3 cellular contexts compared by ENCODE assay signal in the genomic region with DNA sequence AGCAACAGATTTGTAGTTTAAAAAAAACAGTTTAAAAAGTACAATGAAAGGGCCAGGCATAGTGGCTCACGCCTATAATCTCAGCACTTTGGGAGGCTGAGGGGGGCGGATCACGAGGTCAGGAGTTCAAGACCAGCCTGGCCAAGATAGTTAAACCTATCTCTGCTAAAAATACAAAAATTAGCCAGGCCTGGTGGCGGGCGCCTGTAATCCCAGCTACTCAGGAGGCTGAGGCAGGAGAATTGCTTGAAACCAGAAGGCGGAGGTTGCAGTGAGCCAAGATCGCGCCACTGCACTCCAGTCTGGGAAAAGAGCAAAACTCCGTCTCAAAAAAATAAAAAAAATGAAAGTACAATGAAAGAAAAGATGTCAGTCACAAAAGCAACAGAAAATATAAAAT. TPM values are rescaled to one million over a fixed set of nuclear protein-coding genes. Genes with fewer than 3 reads are reported as not detected.
DNase-seq lines count a peak whose midpoint lies in the region; ATAC-seq, FAIRE-seq and TF ChIP-seq lines count a peak whose summit lies in the region.
"Not testable (repeated sequence)": the region's sequence is repeated elsewhere in the genome, so short reads cannot be mapped to it uniquely, and the experiment has no call there.

No MANE protein-coding gene starts in this region.

- FAIRE-seq in K562 (lab: Jason Lieb, UNC): not testable (repeated sequence)

- H3K9me1 ChIP-seq in K562 (ENCODE audit: control insufficient read depth, insufficient read depth, low read length): not testable (repeated sequence)

- in situ Hi-C loops in K562 (cut with MboI): not testable (repeated sequence)

- H3K4me2 ChIP-seq in K562 (ENCODE audit: insufficient read depth, low read length): not testable (repeated sequence)

- peaks cover 12% of the 10 kb centered on the region for H3K36me3 Mint-ChIP-seq in type B pancreatic cell

- 68% methylated on average over 9 of the region's 9 CpGs for WGBS in K562 (ENCODE audit: insufficient coverage, low coverage, missing lambda C conversion rate)

- TF ChIP-seq POLR2A in K562 (conservative IDR thresholded peaks at IDR 0.05): not testable (repeated sequence)

- TF ChIP-seq CTCF in K562 (IDR thresholded peaks at IDR 0.05 in 2 of 3, conservative IDR thresholded peaks at IDR 0.05 in 1 of 3; ENCODE audit: insufficient read depth in 2 of 3, low read depth in 1 of 3, low read length in 3 of 3): not testable (repeated sequence)
- TF ChIP-seq CTCF in type B pancreatic cell (conservative IDR thresholded peaks at IDR 0.05): peak; percentile 6

- not testable (repeated sequence) for DNase-seq in SK-N-MC (ENCODE audit: low read depth, low spot score); K562 (ENCODE audit: extremely low read depth in 1 of 4, low spot score in 3 of 4); type B pancreatic cell (ENCODE audit: extremely low spot score, unreplicated experiment)

- H3K4me1 Mint-ChIP-seq in type B pancreatic cell (ENCODE audit: unreplicated experiment): peaks cover 18% of the 10 kb centered on the region

- not testable (repeated sequence) for TF ChIP-seq RAD21 in K562 (CRISPR knock-in tag; conservative IDR thresholded peaks at IDR 0.05 in 1 of 2, IDR thresholded peaks at IDR 0.05 in 1 of 2)

- H3K27me3 ChIP-seq in K562 (ENCODE audit: control insufficient read depth in 2 of 2, insufficient read depth in 2 of 2, low read length in 2 of 2): not testable (repeated sequence)

- not testable (repeated sequence) for H3K27me3 Mint-ChIP-seq in type B pancreatic cell

- H3K9me3 Mint-ChIP-seq in type B pancreatic cell: not testable (repeated sequence)

- not testable (repeated sequence) for H3K9ac ChIP-seq in SK-N-MC (ENCODE audit: insufficient read length); K562 (ENCODE audit: insufficient read depth in 1 of 2, low read depth in 2 of 2, low read length in 2 of 2)

- not testable (repeated sequence) for TF ChIP-seq EP300 in K562 (IDR thresholded peaks at IDR 0.05; ENCODE audit: low read length)

- not testable (repeated sequence) for H2AFZ ChIP-seq in K562 (ENCODE audit: low read depth, low read length)

- H3K4me3 Mint-ChIP-seq in type B pancreatic cell: not testable (repeated sequence)

- not testable (repeated sequence) for H3K4me3 ChIP-seq in SK-N-MC, K562

- H3K4me1 ChIP-seq in K562 (replicated peaks in 1 of 2; ENCODE audit: control insufficient read depth in 2 of 2, insufficient read depth in 2 of 2, low read length in 2 of 2): peaks cover 8 to 19% of the 10 kb centered on the region in 2 experiments; a peak in 4 of 5 replicates

- H3K27ac ChIP-seq in SK-N-MC: peak overlapping the region; percentile 45; the same call in 1 of the 2 replicates
- not testable (repeated sequence) for H3K27ac ChIP-seq in K562 (ENCODE audit: extremely low read depth, low read depth, low read length)

- POLR2A ChIA-PET in K562 (lab: Yijun Ruan, JAX): not testable (repeated sequence)

- H3K79me2 ChIP-seq in K562 (ENCODE audit: control insufficient read depth, insufficient read depth, low read length): peaks cover 27% of the 10 kb centered on the region

- BruUV-seq in K562 (replicated peaks; lab: Mats Ljungman, UMichigan): not testable (repeated sequence)

- not testable (repeated sequence) for H3K27ac Mint-ChIP-seq in type B pancreatic cell

- peaks cover 69% of the 10 kb centered on the region for H3K36me3 ChIP-seq in SK-N-MC (ENCODE audit: insufficient read depth, low read length)
- H3K36me3 ChIP-seq in K562 (ENCODE audit: control insufficient read depth, insufficient read depth, low read length): peaks cover 63% of the 10 kb centered on the region

- not testable (repeated sequence) for ATAC-seq in K562

- not testable (repeated sequence) for H4K20me1 ChIP-seq in K562 (replicated peaks; ENCODE audit: control insufficient read depth, insufficient read depth, low read length)

- intact Hi-C loops in K562 (cut with micrococcal nuclease): not testable (repeated sequence)

- not testable (repeated sequence) for H3K9me3 ChIP-seq in SK-N-MC (ENCODE audit: low read depth, low read length); K562 (replicated peaks; ENCODE audit: control insufficient read depth, insufficient read depth, low read depth, low read length)

- CTCF ChIA-PET in K562 (lab: Yijun Ruan, JAX; ENCODE audit: low intra/inter-chr PET ratio): not testable (repeated sequence)

TF ChIP-seq in K562, 482 proteins besides CTCF, POLR2A, EP300 and RAD21:
- peak in 1 of 2 experiments; percentile 53; a peak in 2 of 4 replicates for TF ChIP-seq KDM1A (IDR thresholded peaks at IDR 0.05)
- peak; percentile 16; the same call in 1 of the 2 replicates for TF ChIP-seq NCOR1 (IDR thresholded peaks at IDR 0.05)
- peak; percentile 69 for TF ChIP-seq CBFA2T3 (IDR thresholded peaks at IDR 0.05)
- 0 out of 2 replicates have a peak, but pooled peaks have one; percentile 22 for TF ChIP-seq CBFA2T2 (conservative IDR thresholded peaks at IDR 0.05)
- TF ChIP-seq, protein P1, sequence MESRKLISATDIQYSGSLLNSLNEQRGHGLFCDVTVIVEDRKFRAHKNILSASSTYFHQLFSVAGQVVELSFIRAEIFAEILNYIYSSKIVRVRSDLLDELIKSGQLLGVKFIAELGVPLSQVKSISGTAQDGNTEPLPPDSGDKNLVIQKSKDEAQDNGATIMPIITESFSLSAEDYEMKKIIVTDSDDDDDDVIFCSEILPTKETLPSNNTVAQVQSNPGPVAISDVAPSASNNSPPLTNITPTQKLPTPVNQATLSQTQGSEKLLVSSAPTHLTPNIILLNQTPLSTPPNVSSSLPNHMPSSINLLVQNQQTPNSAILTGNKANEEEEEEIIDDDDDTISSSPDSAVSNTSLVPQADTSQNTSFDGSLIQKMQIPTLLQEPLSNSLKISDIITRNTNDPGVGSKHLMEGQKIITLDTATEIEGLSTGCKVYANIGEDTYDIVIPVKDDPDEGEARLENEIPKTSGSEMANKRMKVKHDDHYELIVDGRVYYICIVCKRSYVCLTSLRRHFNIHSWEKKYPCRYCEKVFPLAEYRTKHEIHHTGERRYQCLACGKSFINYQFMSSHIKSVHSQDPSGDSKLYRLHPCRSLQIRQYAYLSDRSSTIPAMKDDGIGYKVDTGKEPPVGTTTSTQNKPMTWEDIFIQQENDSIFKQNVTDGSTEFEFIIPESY (CRISPR knock-in tag; IDR thresholded peaks at IDR 0.05): 0 out of 2 replicates have a peak, but pooled peaks have one; percentile 32
TF ChIP-seq in K562: peak in this region for 5; not testable (repeated sequence) for 477.

RNA-seq across cellular contexts. Expression of a gene that starts 29.6 kb away (rescaled TPM):
- 121 and 161 TPM in 2 replicates for total RNA-seq in K562 (2011; cell fraction: chromatin; rRNA removed; ENCODE audit: low replicate concordance)
- total RNA-seq in K562 (2011; cell fraction: nucleolus; rRNA removed): 71.5 and 73.4 TPM in 2 replicates
- total RNA-seq in K562 (2011; cell fraction: nucleoplasm; rRNA removed): 64.7 and 80.1 TPM in 2 replicates
- total RNA-seq in K562 (2014; rRNA removed) (18.9 and 19.1 TPM in 2 replicates), K562 (2014; rRNA removed; fragmentation: Illumina TruSeq; extraction: Trizol) (23.4 and 24.0 TPM in 2 replicates), K562 (2015; rRNA removed; fragmentation: Illumina TruSeq; extraction: Trizol) (25.5 and 27.0 TPM in 2 replicates), K562 (2021) (30.6 and 31.5 TPM in 2 replicates), type B pancreatic cell (ENCODE audit: low replicate concordance) (26.9 and 35.8 TPM in 2 replicates)
- polyA plus RNA-seq in K562 (2011; rRNA removed) (31.3 and 35.0 TPM in 2 replicates), K562 (2014; fragmentation: Illumina TruSeq; extraction: Trizol) (24.7 and 25.5 TPM in 2 replicates), K562 (2014; fragmentation: Nextera tagmentation; extraction: Ambion mirVana) (1 to 10 TPM; 5.0 to 8.8 TPM), K562 (2014; rRNA removed) (28.6 and 32.1 TPM in 2 replicates)
- 17.2 and 17.8 TPM in 2 replicates for polyA plus RNA-seq in K562 (2011; cell fraction: cytosol; rRNA removed)
- 91.1 and 92.7 TPM in 2 replicates for polyA plus RNA-seq in K562 (2011; cell fraction: nucleus; rRNA removed)
- 19.2 and 26.1 TPM in 2 replicates for polyA plus RNA-seq in K562 (2012)
- polyA minus RNA-seq in K562 (2011; rRNA and poly(A)+ RNA removed): 48.7 and 53.2 TPM in 2 replicates
- polyA minus RNA-seq in K562 (2011; cell fraction: cytosol; rRNA and poly(A)+ RNA removed): 20.9 and 22.3 TPM in 2 replicates
- 38.4 and 70.9 TPM in 2 replicates for polyA minus RNA-seq in K562 (2011; cell fraction: nucleus; rRNA and poly(A)+ RNA removed)
